ENCODE assay signal across 12 cellular contexts in the genomic region with DNA sequence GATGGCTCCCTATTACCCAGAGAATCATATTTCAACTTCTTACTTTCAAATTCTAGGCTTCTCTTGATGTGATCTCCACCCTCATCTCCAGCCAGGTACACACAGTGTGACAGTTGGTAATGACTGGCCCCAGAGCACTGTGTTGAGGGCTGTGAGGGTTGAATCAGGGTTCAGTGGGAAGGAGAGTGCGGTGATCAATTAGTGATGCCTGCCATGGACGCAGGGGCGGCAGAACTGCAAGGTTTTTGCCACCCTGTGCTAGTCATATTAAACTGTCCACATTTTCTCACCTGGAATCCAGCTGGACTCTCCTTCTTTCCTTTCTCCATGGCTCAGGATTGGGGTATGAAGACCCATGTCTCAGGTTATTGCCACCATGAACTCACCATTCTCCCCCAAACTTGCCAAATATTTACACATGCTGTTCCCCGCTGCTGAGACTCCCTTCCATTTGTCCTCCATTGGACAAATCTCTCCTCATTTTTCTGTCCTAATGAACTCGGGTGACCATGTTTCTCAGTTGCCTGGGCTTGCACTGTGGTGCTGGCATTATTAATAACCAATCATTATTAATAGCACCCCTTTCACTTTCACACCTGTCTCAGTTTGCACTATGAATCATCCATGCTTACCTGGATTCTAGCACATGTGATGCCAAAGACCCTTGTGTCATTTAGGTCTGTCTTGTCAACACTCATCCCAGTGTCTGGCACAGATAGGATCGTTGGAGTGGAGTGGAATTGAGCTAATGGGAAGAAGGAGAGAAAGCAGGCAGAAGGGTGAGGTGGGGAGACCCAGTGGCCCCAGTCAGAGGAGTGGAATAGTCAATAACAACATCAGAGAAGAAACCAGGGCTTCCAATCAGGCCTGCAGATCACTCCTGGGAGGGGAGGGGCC. TPM values are rescaled to one million over a fixed set of nuclear protein-coding genes. Genes with fewer than 3 reads are reported as not detected.
A peak's percentile ranks its signal among the peaks of the same experiment; 100 is the strongest.
DNase-seq lines count a peak whose midpoint lies in the region; ATAC-seq lines count a peak whose summit lies in the region.
"Had no signal": no experiment of that assay in that cellular context is flagged by ENCODE, and none has a peak within 500 bp of the region (broad histone marks: within the 10 kb centered on the region; RNA-seq: fewer than 3 reads in every experiment).

No MANE protein-coding gene starts in this region.

- H3K36me3 ChIP-seq in CD4-positive, CD25-positive, alpha-beta regulatory T cell (ENCODE audit: control insufficient read depth, insufficient read depth, low read length) = no peaks in the 10 kb centered on the region

- H3K27ac ChIP-seq in CD4-positive, CD25-positive, alpha-beta regulatory T cell (ENCODE audit: insufficient read depth, low read length, poor library complexity, severe bottlenecking) = peak overlapping the region; percentile 68

- H3K4me3 ChIP-seq in CD4-positive, CD25-positive, alpha-beta regulatory T cell (ENCODE audit: low read depth, low read length) = peak overlapping the region; percentile 62

- H3K27me3 ChIP-seq in CD4-positive, CD25-positive, alpha-beta regulatory T cell (ENCODE audit: control insufficient read depth, insufficient read depth, low read length) = no peaks in the 10 kb centered on the region

- H3K4me1 Mint-ChIP-seq in CD4-positive, CD25-positive, alpha-beta regulatory T cell = peaks cover 6 to 45% (median 25%) of the 10 kb centered on the region in 4 donors
- peaks cover 56% of the 10 kb centered on the region for H3K4me1 Mint-ChIP-seq in activated naive CD8-positive, alpha-beta T cell treated with anti-CD3 and anti-CD28 coated beads, Interleukin-2, amount 50 U/mL, for 24 hours

- H3K27me3 Mint-ChIP-seq in CD4-positive, CD25-positive, alpha-beta regulatory T cell = no peaks in the 10 kb centered on the region
- no peaks in the 10 kb centered on the region for H3K27me3 Mint-ChIP-seq in activated naive CD8-positive, alpha-beta T cell treated with anti-CD3 and anti-CD28 coated beads, Interleukin-2, amount 50 U/mL, for 24 hours

- peak overlapping the region; percentile 93 to 97 (median 95) for H3K27ac Mint-ChIP-seq in CD4-positive, CD25-positive, alpha-beta regulatory T cell
- H3K27ac Mint-ChIP-seq in activated naive CD8-positive, alpha-beta T cell treated with anti-CD3 and anti-CD28 coated beads, Interleukin-2, amount 50 U/mL, for 24 hours = peak overlapping the region; percentile 91

- peaks cover 0 to 2% (median 0%) of the 10 kb centered on the region in 7 donors for H3K9me3 Mint-ChIP-seq in CD4-positive, CD25-positive, alpha-beta regulatory T cell
- H3K9me3 Mint-ChIP-seq in activated naive CD8-positive, alpha-beta T cell treated with anti-CD3 and anti-CD28 coated beads, Interleukin-2, amount 50 U/mL, for 24 hours = no peaks in the 10 kb centered on the region

- peaks cover 22% of the 10 kb centered on the region for H3K4me1 ChIP-seq in CD4-positive, CD25-positive, alpha-beta regulatory T cell (ENCODE audit: control insufficient read depth, insufficient read depth, low read length, poor library complexity, severe bottlenecking)

- no peak for DNase-seq in CD4-positive, CD25-positive, alpha-beta regulatory T cell
- no peak for DNase-seq in activated naive CD8-positive, alpha-beta T cell treated with anti-CD3 and anti-CD28 coated beads, Interleukin-2, amount 50 U/mL, for 24 hours
- DNase-seq in stimulated activated CD8-positive, alpha-beta memory T cell treated with anti-CD3 and anti-CD28 coated beads, Interleukin-4, amount 100 ng/mL, for 48 hours = no peak
- DNase-seq in stimulated activated CD4-positive, alpha-beta T cell treated with anti-CD3 and anti-CD28 coated beads, Interleukin-15, amount 100 ng/mL, for 24 hours = no peak
- no peak for DNase-seq in midbrain (lab: John Stamatoyannopoulos, UW)
- DNase-seq in activated CD4-positive, alpha-beta T cell treated with anti-CD3 and anti-CD28 coated beads for 4 hours = no peak
- DNase-seq: DMS153, NCI-H748 treated with DMSO at 0.1 percent for 48 hours had no signal

- ATAC-seq in CD4-positive, CD25-positive, alpha-beta regulatory T cell (ENCODE audit: low read depth in 2 of 2) = no peak
- peak; percentile 31 for ATAC-seq in GM18870 (IDR thresholded peaks at IDR 0.05; ENCODE audit: unreplicated experiment)
- peak; percentile 33 for ATAC-seq in HG03135 (IDR thresholded peaks at IDR 0.05; ENCODE audit: unreplicated experiment)
- no peak for ATAC-seq in activated naive CD8-positive, alpha-beta T cell treated with anti-CD3 and anti-CD28 coated beads, Interleukin-2, amount 50 U/mL, for 24 hours

- no peaks in the 10 kb centered on the region for H3K36me3 Mint-ChIP-seq in CD4-positive, CD25-positive, alpha-beta regulatory T cell
- no peaks in the 10 kb centered on the region for H3K36me3 Mint-ChIP-seq in activated naive CD8-positive, alpha-beta T cell treated with anti-CD3 and anti-CD28 coated beads, Interleukin-2, amount 50 U/mL, for 24 hours (ENCODE audit: low read depth)

- H3K9me3 ChIP-seq in CD4-positive, CD25-positive, alpha-beta regulatory T cell (ENCODE audit: control insufficient read depth in 2 of 2, low read length in 2 of 2) = no peaks in the 10 kb centered on the region

- peak overlapping the region in 3 of 4 donors; percentile 55 to 88 (median 80) for H3K4me3 Mint-ChIP-seq in CD4-positive, CD25-positive, alpha-beta regulatory T cell
- H3K4me3 Mint-ChIP-seq in activated naive CD8-positive, alpha-beta T cell treated with anti-CD3 and anti-CD28 coated beads, Interleukin-2, amount 50 U/mL, for 24 hours = peak overlapping the region; percentile 69

RNA-seq across cellular contexts. Expression of gene CRB2, which starts 33.9 kb away (rescaled TPM):
- total RNA-seq in CD4-positive, CD25-positive, alpha-beta regulatory T cell = not detected
- under 1 TPM in 1 of 4 donors, not detected in 3; 0.03 TPM for polyA plus RNA-seq in CD4-positive, CD25-positive, alpha-beta regulatory T cell
- total RNA-seq: endothelial cell of umbilical vein, lung microvascular endothelial cell had no signal
- polyA plus RNA-seq: endothelial cell of umbilical vein had no signal

RNA-seq across cellular contexts. Expression of gene STRBP, which starts 53.7 kb away (rescaled TPM):
- total RNA-seq in CD4-positive, CD25-positive, alpha-beta regulatory T cell = 16.8 TPM
- polyA plus RNA-seq in CD4-positive, CD25-positive, alpha-beta regulatory T cell = 10 to 100 TPM; 14.9 to 18.2 (median 15.2) TPM

Comparison
In these comparisons a context has a peak if more than half of its experiments do, and no peak if none do; other contexts are left out.
1. ATAC-seq: peak in GM18870 (single experiment) and HG03135 (single experiment); none in CD4-positive, CD25-positive, alpha-beta regulatory T cell (0 of 2) and activated naive CD8-positive, alpha-beta T cell treated with anti-CD3 and anti-CD28 coated beads, Interleukin-2, amount 50 U/mL, for 24 hours (single experiment).